16 cellular contexts compared by ENCODE assay signal in the genomic region with DNA sequence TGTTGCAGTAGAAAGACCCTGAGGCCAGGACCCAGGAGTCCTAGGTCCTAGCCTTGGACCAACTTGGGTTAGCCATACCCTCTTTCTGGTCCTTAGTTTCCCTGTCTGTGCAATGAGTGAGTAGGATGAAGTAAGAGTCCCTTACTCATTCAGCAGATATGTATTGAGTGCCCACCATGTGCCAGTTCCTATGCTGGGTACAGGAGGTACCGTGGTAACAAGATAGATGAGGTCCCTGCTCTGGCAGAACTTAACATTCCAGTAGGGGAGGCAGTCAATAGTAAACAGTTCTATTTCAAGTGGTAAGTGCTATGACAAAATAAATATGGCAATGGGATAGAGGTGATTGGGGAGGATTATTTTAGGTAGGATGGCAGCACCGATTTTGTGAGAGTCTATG. TPM values are rescaled to one million over a fixed set of nuclear protein-coding genes. Genes with fewer than 3 reads are reported as not detected.
DNase-seq lines count a peak whose midpoint lies in the region; ATAC-seq, FAIRE-seq and TF ChIP-seq lines count a peak whose summit lies in the region.
"Had no signal": no experiment of that assay in that cellular context is flagged by ENCODE, and none has a peak within 500 bp of the region (broad histone marks: within the 10 kb centered on the region; RNA-seq: fewer than 3 reads in every experiment).

No MANE protein-coding gene starts in this region.

- intact Hi-C loops in left ventricle myocardium superior (cut with micrococcal nuclease): no loop called here
- intact Hi-C loops in left cardiac atrium (cut with DNase I): no loop called here

- peak; percentile 13 for FAIRE-seq in urothelium cell line (lab: Jason Lieb, UNC)
- FAIRE-seq: H54 had no signal

- no peak for TF ChIP-seq CTCF in omental fat pad (IDR thresholded peaks at IDR 0.05)

- peak; percentile 65 for ATAC-seq in left ventricle myocardium superior
- no peak for ATAC-seq in left cardiac atrium
- ATAC-seq in omental fat pad (ENCODE audit: low FRiP score): peak; percentile 8
- ATAC-seq in GM21723 (IDR thresholded peaks at IDR 0.05; ENCODE audit: unreplicated experiment): no peak
- ATAC-seq: HCT116 had no signal

- DNase-seq in NCI-H2171 treated with DMSO at 0.1 percent for 48 hours (lab: John Stamatoyannopoulos, UW) (peak; percentile 12), NCI-H2171 (lab: John Stamatoyannopoulos, UW) (no peak), left ventricle myocardium superior (no peak), left cardiac atrium (no peak), omental fat pad (ENCODE audit: low spot score) (no peak), urothelium cell line (ENCODE audit: low spot score) (no peak), foreskin melanocyte (no peak)
- DNase-seq: Caco-2; CD8-positive, alpha-beta memory T cell; DND-41; GDM1; GM23248 had no signal

RNA-seq across cellular contexts. Expression of a gene that starts 18.3 kb away (rescaled TPM):
- 4.0 TPM for total RNA-seq in left ventricle myocardium superior
- 1 to 10 TPM; 2.9 to 3.3 TPM for total RNA-seq in left cardiac atrium
- 1 to 10 TPM; 1.4 to 4.6 (median 2.0) TPM for total RNA-seq in omental fat pad

RNA-seq across cellular contexts. Expression of a gene that starts 18.5 kb away (rescaled TPM):
- 0.17 TPM for total RNA-seq in left ventricle myocardium superior
- total RNA-seq in left cardiac atrium: under 1 TPM; 0.31 to 0.47 TPM
- 1 to 10 TPM in 2 of 4 donors, under 1 TPM in 1, not detected in 1; 0.88 to 1.7 (median 1.1) TPM for total RNA-seq in omental fat pad
- total RNA-seq: A673, GM23248 had no signal

Comparison
In these comparisons a context has a peak if more than half of its experiments do, and no peak if none do; other contexts are left out.
1. ATAC-seq: peak in left ventricle myocardium superior (single experiment) and omental fat pad (single experiment); none in left cardiac atrium (0 of 2) and GM21723 (single experiment).